Comparison of ENCODE assay signal across 28 cellular contexts in genomic region chr2:103232882-103233281, GRCh38.
"Had no signal": no experiment of that assay in that cellular context is flagged by ENCODE, and none has a peak within 500 bp of the region (broad histone marks: within the 10 kb centered on the region; RNA-seq: fewer than 3 reads in every experiment).

No MANE protein-coding gene starts in this region.

- H3K9ac ChIP-seq: parathyroid adenoma had no signal

- H3K36me3 ChIP-seq: esophagus squamous epithelium, heart right ventricle, left lung, neutrophil, right atrium auricular region, stomach, thyroid gland had no signal

- H3K79me2 ChIP-seq: parathyroid adenoma had no signal

- H3K9me3 ChIP-seq: esophagus squamous epithelium, heart right ventricle, left lung, mucosa of descending colon, neutrophil, right atrium auricular region, stomach, thyroid gland had no signal

- DNase-seq: cortex of kidney; effector memory CD8-positive, alpha-beta T cell; erythroblast; esophagus squamous epithelium; foreskin melanocyte; glutamatergic neuron; heart right ventricle; hippocampal formation; immature natural killer cell; islet precursor cell; left cardiac atrium; left lung; mesenchymal stem cell; mucosa of descending colon; naive B cell; stimulated activated CD4-positive, alpha-beta T cell treated with anti-CD3 and anti-CD28 coated beads, Interleukin-2, amount 100 ng/mL, for 24 hours; stimulated activated CD4-positive, alpha-beta T cell treated with anti-CD3 and anti-CD28 coated beads, Interleukin-4, amount 100 ng/mL, for 24 hours; stimulated activated naive CD4-positive, alpha-beta T cell treated with Interleukin-2 at 50 U/mL for 16 hours; stomach; thyroid gland; trophoblast cell had no signal

- H3K27ac ChIP-seq: esophagus squamous epithelium, heart right ventricle, left lung, neutrophil, parathyroid adenoma, right atrium auricular region, stomach, thyroid gland had no signal

- H3K4me1 ChIP-seq: esophagus squamous epithelium, heart right ventricle, left lung, parathyroid adenoma, right atrium auricular region, stomach, thyroid gland had no signal

- H3K4me3 ChIP-seq: esophagus squamous epithelium, heart right ventricle, left lung, mucosa of descending colon, right atrium auricular region, stomach, thyroid gland had no signal

- H3K27me3 ChIP-seq: esophagus squamous epithelium, heart right ventricle, left lung, neutrophil, right atrium auricular region, stomach, thyroid gland had no signal

- FAIRE-seq: endometrium had no signal

- H2AFZ ChIP-seq: parathyroid adenoma had no signal

- ATAC-seq: effector memory CD8-positive, alpha-beta T cell; heart right ventricle; left cardiac atrium; left lung; mucosa of descending colon; natural killer cell treated with Interleukin-12 subunit alpha and Interleukin-12 subunit beta and Interleukin-15 and Interleukin-18, amount 100 ng/mL, for 72 hours; sciatic nerve; stimulated activated effector memory CD8-positive, alpha-beta T cell treated with anti-CD3 and anti-CD28 coated beads, Interleukin-12 subunit alpha, Interleukin-12 subunit beta, amount 100 ng/mL, for 72 hours had no signal
